In the genomic region with DNA sequence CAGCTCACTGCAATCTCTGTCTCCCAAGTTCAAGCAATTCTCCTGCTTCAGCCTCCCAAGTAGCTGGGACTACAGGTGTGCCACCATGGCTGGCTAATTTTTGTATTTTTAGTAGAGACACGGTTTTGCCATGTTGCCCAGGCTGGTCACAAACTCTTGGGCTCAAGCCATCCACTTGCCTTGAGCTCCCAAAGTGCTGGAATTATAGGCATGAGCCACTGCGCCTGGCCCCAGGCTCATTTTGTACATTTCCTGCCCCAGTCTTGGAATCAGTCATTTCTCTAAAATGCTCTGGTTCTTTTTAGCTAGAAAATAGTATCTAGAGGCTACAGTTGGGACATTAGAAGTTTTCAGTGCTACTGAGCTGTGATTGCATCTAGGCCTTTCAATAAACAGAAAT, we compare ENCODE assay signal across 2 cellular contexts.
TF ChIP-seq lines count a peak whose summit lies in the region.

No MANE protein-coding gene starts in this region.

TF ChIP-seq in GM23338, 12 proteins besides CTCF, POLR2A, EP300 and RAD21:
- TF ChIP-seq, protein P1, sequence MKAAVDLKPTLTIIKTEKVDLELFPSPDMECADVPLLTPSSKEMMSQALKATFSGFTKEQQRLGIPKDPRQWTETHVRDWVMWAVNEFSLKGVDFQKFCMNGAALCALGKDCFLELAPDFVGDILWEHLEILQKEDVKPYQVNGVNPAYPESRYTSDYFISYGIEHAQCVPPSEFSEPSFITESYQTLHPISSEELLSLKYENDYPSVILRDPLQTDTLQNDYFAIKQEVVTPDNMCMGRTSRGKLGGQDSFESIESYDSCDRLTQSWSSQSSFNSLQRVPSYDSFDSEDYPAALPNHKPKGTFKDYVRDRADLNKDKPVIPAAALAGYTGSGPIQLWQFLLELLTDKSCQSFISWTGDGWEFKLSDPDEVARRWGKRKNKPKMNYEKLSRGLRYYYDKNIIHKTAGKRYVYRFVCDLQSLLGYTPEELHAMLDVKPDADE (IDR thresholded peaks at IDR 0.05), result no peak
TF ChIP-seq in GM23338: peak in this region for 0.

TF ChIP-seq in GM12878, 131 proteins besides CTCF, POLR2A, EP300 and RAD21:
- TF ChIP-seq SMC3 (IDR thresholded peaks at IDR 0.05; ENCODE audit: borderline replicate concordance, low read length) (no peak), CBX5 (IDR thresholded peaks at IDR 0.05; ENCODE audit: low read depth) (no peak)
TF ChIP-seq in GM12878: peak in this region for 0.
